Comparison of ENCODE assay signal across 9 cellular contexts in the genomic region with DNA sequence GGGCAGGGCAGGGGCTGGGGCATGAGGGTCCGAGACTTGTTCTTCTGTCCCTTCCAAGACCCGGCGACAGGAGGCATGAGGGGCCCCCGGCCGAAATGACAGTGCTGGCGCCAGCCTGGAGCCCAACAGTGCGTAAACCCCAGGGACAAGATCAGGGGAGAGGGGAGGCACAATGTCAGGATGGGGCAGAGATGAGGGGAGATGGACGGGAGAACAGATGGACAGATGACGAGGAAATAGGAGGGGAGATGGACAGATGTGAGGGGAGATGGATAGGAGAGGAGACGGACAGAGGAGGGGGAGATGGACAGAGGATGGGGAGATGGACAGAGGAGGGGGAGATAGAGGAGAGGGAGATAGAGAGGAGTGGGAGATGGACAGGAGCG. TPM values are rescaled to one million over a fixed set of nuclear protein-coding genes. Genes with fewer than 3 reads are reported as not detected.
DNase-seq lines count a peak whose midpoint lies in the region; ATAC-seq, FAIRE-seq and TF ChIP-seq lines count a peak whose summit lies in the region.
"Had no signal": no experiment of that assay in that cellular context is flagged by ENCODE, and none has a peak within 500 bp of the region (broad histone marks: within the 10 kb centered on the region; RNA-seq: fewer than 3 reads in every experiment).

No MANE protein-coding gene starts in this region.

- TF ChIP-seq POLR2A in lower leg skin (IDR thresholded peaks at IDR 0.05) (no peak), upper lobe of left lung (IDR thresholded peaks at IDR 0.05) (no peak)

- TF ChIP-seq CTCF in astrocyte (IDR thresholded peaks at IDR 0.05; ENCODE audit: insufficient read depth, low read depth, low read length) = no peak
- no peak for TF ChIP-seq CTCF in lower leg skin (IDR thresholded peaks at IDR 0.05)
- no peak for TF ChIP-seq CTCF in upper lobe of left lung (IDR thresholded peaks at IDR 0.05)

- ATAC-seq in upper lobe of left lung (ENCODE audit: low FRiP score in 2 of 2) (no peak), HG02970 (IDR thresholded peaks at IDR 0.05; ENCODE audit: low FRiP score, unreplicated experiment) (no peak), GM21786 (IDR thresholded peaks at IDR 0.05; ENCODE audit: unreplicated experiment) (no peak)

- H3K9me3 ChIP-seq in astrocyte (ENCODE audit: insufficient read depth, low read depth, low read length) = no peaks in the 10 kb centered on the region
- H3K9me3 ChIP-seq in upper lobe of left lung = no peaks in the 10 kb centered on the region

- H2AFZ ChIP-seq in astrocyte (ENCODE audit: low read depth, low read length) = peak overlapping the region; percentile 61

- no peaks in the 10 kb centered on the region for H3K27me3 ChIP-seq in astrocyte (ENCODE audit: insufficient read depth, low read length)
- H3K27me3 ChIP-seq in upper lobe of left lung = no peaks in the 10 kb centered on the region

- H3K4me1 ChIP-seq in astrocyte (ENCODE audit: insufficient read depth, low read length) (peaks cover 4% of the 10 kb centered on the region), upper lobe of left lung (peaks cover 9 to 28% (median 14%) of the 10 kb centered on the region in 4 donors)

- FAIRE-seq in astrocyte (lab: Jason Lieb, UNC) = no peak
- FAIRE-seq: D721Med had no signal

- H3K27ac ChIP-seq in astrocyte (ENCODE audit: low read depth, low read length) = no peak overlapping the region
- H3K27ac ChIP-seq in upper lobe of left lung = peak overlapping the region; percentile 73 to 92 (median 88)

- H3K4me3 Mint-ChIP-seq in activated T-cell treated with anti-CD3 and anti-CD28 coated beads, Interleukin-2, amount 50 U/mL, for 24 hours = peak overlapping the region; percentile 81
- H3K4me3 Mint-ChIP-seq in astrocyte (ENCODE audit: unreplicated experiment) = no peak overlapping the region

- H3K9me3 Mint-ChIP-seq in activated T-cell treated with anti-CD3 and anti-CD28 coated beads, Interleukin-2, amount 50 U/mL, for 24 hours = no peaks in the 10 kb centered on the region
- H3K9me3 Mint-ChIP-seq in astrocyte (ENCODE audit: unreplicated experiment) = no peaks in the 10 kb centered on the region

- H3K36me3 ChIP-seq in astrocyte (ENCODE audit: insufficient read depth, low read length) (no peaks in the 10 kb centered on the region), upper lobe of left lung (peaks cover 0 to 7% (median 0%) of the 10 kb centered on the region in 4 donors)

- H3K9ac ChIP-seq in astrocyte (ENCODE audit: low read length) = peak overlapping the region; percentile 81

- no peaks in the 10 kb centered on the region for H3K27me3 Mint-ChIP-seq in activated T-cell treated with anti-CD3 and anti-CD28 coated beads, Interleukin-2, amount 50 U/mL, for 24 hours
- peaks cover 28% of the 10 kb centered on the region for H3K27me3 Mint-ChIP-seq in astrocyte (ENCODE audit: low read depth, unreplicated experiment)

- peak overlapping the region; percentile 37 for H3K4me3 ChIP-seq in astrocyte (ENCODE audit: insufficient read depth, low read depth, low read length)
- H3K4me3 ChIP-seq in lower leg skin (ENCODE audit: low read depth, poor library complexity, severe bottlenecking) = peak overlapping the region; percentile 73
- peak overlapping the region; percentile 47 to 85 (median 64) for H3K4me3 ChIP-seq in upper lobe of left lung

- H3K36me3 Mint-ChIP-seq in activated T-cell treated with anti-CD3 and anti-CD28 coated beads, Interleukin-2, amount 50 U/mL, for 24 hours (ENCODE audit: low read depth) = peaks cover 43% of the 10 kb centered on the region
- no peaks in the 10 kb centered on the region for H3K36me3 Mint-ChIP-seq in astrocyte (ENCODE audit: low read depth, unreplicated experiment)

- DNase-seq in activated T-cell treated with anti-CD3 and anti-CD28 coated beads, Interleukin-2, amount 50 U/mL, for 24 hours = no peak
- DNase-seq in activated T-cell treated with anti-CD3 and anti-CD28 coated beads, Interleukin-2, amount 50 U/mL, for 1 hour = no peak
- no peak for DNase-seq in astrocyte (ENCODE audit: low read depth)
- no peak for DNase-seq in lower leg skin (ENCODE audit: low spot score in 2 of 2)
- DNase-seq in upper lobe of left lung = no peak
- no peak for DNase-seq in NCI-H1694 treated with DMSO at 0.1 percent for 48 hours (lab: John Stamatoyannopoulos, UW)

- no peaks in the 10 kb centered on the region for H4K20me1 ChIP-seq in astrocyte (ENCODE audit: insufficient read depth, low read length)

- intact Hi-C loops in lower leg skin (cut with DNase I; ENCODE audit: low total_unique reads) = no loop called here

- H3K27ac Mint-ChIP-seq in activated T-cell treated with anti-CD3 and anti-CD28 coated beads, Interleukin-2, amount 50 U/mL, for 24 hours = peak overlapping the region; percentile 92
- no peak overlapping the region for H3K27ac Mint-ChIP-seq in astrocyte (ENCODE audit: unreplicated experiment)

- 16 to 18% methylated on average over 11 of the region's 11 CpGs for WGBS in lower leg skin, 2 donors
- 4 to 8% methylated on average over 10 to 11 of the region's 11 CpGs for WGBS in upper lobe of left lung, 2 donors

- no peaks in the 10 kb centered on the region for H3K79me2 ChIP-seq in astrocyte (ENCODE audit: insufficient read depth, low read length)

- TF ChIP-seq EP300 in upper lobe of left lung (IDR thresholded peaks at IDR 0.05) = no peak

- peaks cover 58% of the 10 kb centered on the region for H3K4me1 Mint-ChIP-seq in activated T-cell treated with anti-CD3 and anti-CD28 coated beads, Interleukin-2, amount 50 U/mL, for 24 hours (ENCODE audit: low read depth)
- H3K4me1 Mint-ChIP-seq in astrocyte (ENCODE audit: low read depth, unreplicated experiment) = no peaks in the 10 kb centered on the region

- H3K4me2 ChIP-seq in astrocyte (ENCODE audit: low read length) = peak overlapping the region; percentile 90

RNA-seq across cellular contexts. Expression of gene FLT3LG, which starts 0.5 kb away (rescaled TPM):
- 0.38 TPM in 1 of 2 replicates, not detected in the other for total RNA-seq in astrocyte
- total RNA-seq in lower leg skin = 1 to 10 TPM; 2.8 to 6.0 (median 4.4) TPM
- total RNA-seq in upper lobe of left lung = 10 to 100 TPM in 3 of 6 donors, 1 to 10 TPM in 3; 4.3 to 19.9 (median 9.9) TPM

RNA-seq across cellular contexts. Expression of gene RPL13A, which starts 12.9 kb away (rescaled TPM):
- 2,066 and 2,119 TPM in 2 replicates for total RNA-seq in astrocyte
- 1,000 to 10,000 TPM; 3,727 to 4,286 (median 3,958) TPM for total RNA-seq in lower leg skin
- total RNA-seq in upper lobe of left lung = 1,000 to 10,000 TPM in 4 of 6 donors, 100 to 1,000 TPM in 2; 974 to 2,595 (median 1,696) TPM

RNA-seq across cellular contexts. Expression of gene ALDH16A1, which starts 21.5 kb away (rescaled TPM):
- total RNA-seq in astrocyte = 13.0 and 19.2 TPM in 2 replicates
- total RNA-seq in lower leg skin = 10 to 100 TPM; 26.6 to 47.2 (median 42.6) TPM
- 100 to 1,000 TPM in 1 of 6 donors, 10 to 100 TPM in 5; 26.3 to 111 (median 48.2) TPM for total RNA-seq in upper lobe of left lung

RNA-seq across cellular contexts. Expression of gene RPS11, which starts 21.7 kb away (rescaled TPM):
- total RNA-seq in astrocyte (1,263 and 1,399 TPM in 2 replicates), lower leg skin (1,000 to 10,000 TPM; 4,267 to 5,958 (median 4,793) TPM), upper lobe of left lung (1,000 to 10,000 TPM; 1,447 to 3,855 (median 1,708) TPM)

RNA-seq across cellular contexts. Expression of gene PIH1D1, which starts 22.9 kb away (rescaled TPM):
- 61.3 and 76.4 TPM in 2 replicates for total RNA-seq in astrocyte
- 100 to 1,000 TPM in 3 of 4 donors, 10 to 100 TPM in 1; 79.6 to 144 (median 118) TPM for total RNA-seq in lower leg skin
- 100 to 1,000 TPM in 1 of 6 donors, 10 to 100 TPM in 5; 59.5 to 120 (median 72.8) TPM for total RNA-seq in upper lobe of left lung
